Comparison of ENCODE assay signal across 8 cellular contexts in the genomic region with DNA sequence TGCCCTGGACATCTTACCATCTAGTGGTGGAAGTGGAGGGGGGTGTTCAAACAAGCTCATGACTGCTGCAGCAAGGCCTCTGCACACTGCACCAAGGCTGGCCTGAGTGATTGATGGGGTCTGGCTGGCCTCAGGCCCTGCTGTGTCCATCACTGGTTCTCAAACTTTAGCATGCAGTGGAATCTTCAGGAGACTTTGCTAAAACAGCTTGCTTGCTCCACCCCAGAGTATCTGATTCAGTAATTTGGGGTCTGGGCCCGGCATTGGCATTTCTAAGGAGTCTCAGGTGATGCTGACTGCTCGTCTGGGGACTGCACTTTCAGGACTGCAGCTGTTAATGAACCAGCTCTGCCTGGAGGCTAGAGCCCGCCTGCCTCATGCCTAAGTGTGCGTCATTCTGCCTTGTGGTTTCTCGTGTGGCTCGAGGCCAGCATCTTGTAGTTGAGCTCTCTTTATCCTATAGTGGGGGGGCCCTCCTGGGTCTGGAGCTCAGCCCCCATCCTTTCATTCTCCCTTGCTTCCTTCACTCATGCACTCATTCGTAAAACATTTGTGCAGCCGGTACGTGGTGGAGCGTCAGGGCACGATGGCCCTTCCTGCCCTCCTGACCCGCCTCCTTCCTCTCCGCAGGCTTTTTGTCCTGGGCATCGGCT. TPM values are rescaled to one million over a fixed set of nuclear protein-coding genes. Genes with fewer than 3 reads are reported as not detected.
A peak's percentile ranks its signal among the peaks of the same experiment; 100 is the strongest.
DNase-seq lines count a peak whose midpoint lies in the region; ATAC-seq and TF ChIP-seq lines count a peak whose summit lies in the region.

No MANE protein-coding gene starts in this region.

- no peaks in the 10 kb centered on the region for H3K79me2 ChIP-seq in mammary epithelial cell (ENCODE audit: insufficient read depth, low read length)

- H3K9me3 ChIP-seq in MG63 (no peaks in the 10 kb centered on the region), mammary epithelial cell (replicated peaks; ENCODE audit: insufficient read depth, low read length) (no peaks in the 10 kb centered on the region), gastroesophageal sphincter (no peaks in the 10 kb centered on the region), right cardiac atrium (ENCODE audit: control insufficient read depth, low read length) (no peaks in the 10 kb centered on the region)

- BruUV-seq in mammary epithelial cell (replicated peaks; lab: Mats Ljungman, UMichigan) = no TSS peak

- no peak overlapping the region for H3K9ac ChIP-seq in mammary epithelial cell (ENCODE audit: insufficient read depth, low read length)

- in situ Hi-C loops in mammary epithelial cell (cut with MboI; ENCODE audit: low sequenced_read_pairs in 2 of 2) = loop anchor here in 1 of 2 donors (25.0 kb wide), 1 partner anchor 365 kb away; no protein-coding TSS in a partner anchor

- peaks cover 6% of the 10 kb centered on the region; the same call in 1 of the 2 replicates for H3K36me3 ChIP-seq in MG63
- H3K36me3 ChIP-seq in mammary epithelial cell (ENCODE audit: insufficient read depth, low read length) = no peaks in the 10 kb centered on the region
- no peaks in the 10 kb centered on the region for H3K36me3 ChIP-seq in gastroesophageal sphincter

- peak overlapping the region; percentile 59 for H3K4me2 ChIP-seq in mammary epithelial cell (ENCODE audit: insufficient read depth, low read depth, low read length)

- 1% methylated on average over 7 of the region's 14 CpGs for WGBS in mammary epithelial cell (ENCODE audit: low coverage, missing lambda C conversion rate)
- WGBS in gastroesophageal sphincter (ENCODE audit: low coverage in 1 of 2), 2 donors = 52 to 80% methylated on average over 2 to 10 of the region's 14 CpGs
- 65% methylated on average over 14 of the region's 14 CpGs for WGBS in right cardiac atrium

- H3K27ac ChIP-seq in mammary epithelial cell (ENCODE audit: insufficient read depth, low read depth, low read length) (peak overlapping the region; percentile 48), gastroesophageal sphincter (no peak overlapping the region), right cardiac atrium (ENCODE audit: low read length) (no peak overlapping the region)

- TF ChIP-seq EP300 in gastroesophageal sphincter (IDR thresholded peaks at IDR 0.05) = no peak

- peaks cover 45% of the 10 kb centered on the region for H3K4me1 ChIP-seq in mammary epithelial cell (ENCODE audit: insufficient read depth, low read length)
- H3K4me1 ChIP-seq in gastroesophageal sphincter = peaks cover 0 to 27% (median 18%) of the 10 kb centered on the region in 3 donors
- H3K4me1 ChIP-seq in right cardiac atrium (ENCODE audit: control insufficient read depth, insufficient read depth, low read length) = peaks cover 2% of the 10 kb centered on the region

- dilution Hi-C loops in mammary epithelial cell (cut with HindIII; ENCODE audit: low sequenced_read_pairs) = no loop called here

- ATAC-seq in gastroesophageal sphincter (no peak), right cardiac atrium (no peak)

- peak; percentile 58 for DNase-seq in ELF-1 (ENCODE audit: low read depth, low spot score)
- DNase-seq in MG63 = peak; percentile 95
- peak; percentile 95 for DNase-seq in mammary epithelial cell
- DNase-seq in renal cortical epithelial cell (ENCODE audit: low read depth) = peak; percentile 81
- no peak for DNase-seq in COR-L47 (lab: John Stamatoyannopoulos, UW)
- DNase-seq in NCI-H748 treated with DMSO at 0.1 percent for 48 hours (lab: John Stamatoyannopoulos, UW) = no peak
- no peak for DNase-seq in right cardiac atrium

- no peaks in the 10 kb centered on the region for H4K20me1 ChIP-seq in mammary epithelial cell (ENCODE audit: insufficient read depth, low read length)

- TF ChIP-seq POLR2A in gastroesophageal sphincter (IDR thresholded peaks at IDR 0.05) = no peak

- TF ChIP-seq CTCF in mammary epithelial cell (conservative IDR thresholded peaks at IDR 0.05 in 1 of 2, IDR thresholded peaks at IDR 0.05 in 1 of 2; ENCODE audit: extremely low read depth in 1 of 2, insufficient read depth in 1 of 2, low read depth in 1 of 2, low read length in 2 of 2) = no peak
- no peak for TF ChIP-seq CTCF in gastroesophageal sphincter (IDR thresholded peaks at IDR 0.05)

- CTCF ChIA-PET in mammary epithelial cell (lab: Charles Lee; ENCODE audit: low non-redundant PET) = no interaction called here

- H3K4me3 ChIP-seq in MG63 (peak overlapping the region; percentile 25), mammary epithelial cell (replicated peaks in 1 of 3; ENCODE audit: insufficient read depth in 1 of 3, low read depth in 2 of 3, low read length in 3 of 3) (no peak overlapping the region), gastroesophageal sphincter (no peak overlapping the region), right cardiac atrium (ENCODE audit: low read length) (no peak overlapping the region)

- H2AFZ ChIP-seq in mammary epithelial cell (ENCODE audit: low read depth, low read length) = peak overlapping the region; percentile 63

- intact Hi-C loops in mammary epithelial cell (cut with micrococcal nuclease) = loop anchor here (2.0 kb wide), 1 partner anchor 374 kb away; no protein-coding TSS in a partner anchor
- intact Hi-C loops in right cardiac atrium (cut with DNase I) = no loop called here

- no peaks in the 10 kb centered on the region for H3K27me3 ChIP-seq in MG63
- no peaks in the 10 kb centered on the region for H3K27me3 ChIP-seq in mammary epithelial cell (ENCODE audit: insufficient read depth, low read length)
- peaks cover 82% of the 10 kb centered on the region for H3K27me3 ChIP-seq in gastroesophageal sphincter
- no peaks in the 10 kb centered on the region for H3K27me3 ChIP-seq in right cardiac atrium (ENCODE audit: control insufficient read depth, insufficient read depth)

RNA-seq across cellular contexts. Expression of a gene that starts 4.1 kb away (rescaled TPM):
- 2.4 and 3.3 TPM in 2 replicates for total RNA-seq in MG63 (2014; rRNA removed; shearing (Covaris generic); ENCODE audit: low replicate concordance)
- total RNA-seq in mammary epithelial cell = 1 to 10 TPM in 1 of 2 donors, under 1 TPM in 1; 0.89 to 1.3 TPM
- polyA plus RNA-seq in mammary epithelial cell = 1.8 TPM
- 3.5 TPM for polyA minus RNA-seq in mammary epithelial cell
- total RNA-seq in renal cortical epithelial cell = 0.35 and 0.40 TPM in 2 replicates
- under 1 TPM; 0.12 to 0.81 (median 0.29) TPM for total RNA-seq in gastroesophageal sphincter
- total RNA-seq in right cardiac atrium = under 1 TPM in 1 of 4 donors, not detected in 3; 0.12 TPM
- polyA plus RNA-seq in right cardiac atrium = 0.05 TPM

Comparison
In these comparisons a context has a peak if more than half of its experiments do, and no peak if none do; other contexts are left out.
1. DNase-seq: peak in ELF-1 (single experiment), MG63 (single experiment), mammary epithelial cell (single experiment) and renal cortical epithelial cell (single experiment); none in COR-L47 (single experiment), NCI-H748 treated with DMSO at 0.1 percent for 48 hours (single experiment) and right cardiac atrium (0 of 3).